ENCODE assay signal across 1 cellular context in the genomic region with DNA sequence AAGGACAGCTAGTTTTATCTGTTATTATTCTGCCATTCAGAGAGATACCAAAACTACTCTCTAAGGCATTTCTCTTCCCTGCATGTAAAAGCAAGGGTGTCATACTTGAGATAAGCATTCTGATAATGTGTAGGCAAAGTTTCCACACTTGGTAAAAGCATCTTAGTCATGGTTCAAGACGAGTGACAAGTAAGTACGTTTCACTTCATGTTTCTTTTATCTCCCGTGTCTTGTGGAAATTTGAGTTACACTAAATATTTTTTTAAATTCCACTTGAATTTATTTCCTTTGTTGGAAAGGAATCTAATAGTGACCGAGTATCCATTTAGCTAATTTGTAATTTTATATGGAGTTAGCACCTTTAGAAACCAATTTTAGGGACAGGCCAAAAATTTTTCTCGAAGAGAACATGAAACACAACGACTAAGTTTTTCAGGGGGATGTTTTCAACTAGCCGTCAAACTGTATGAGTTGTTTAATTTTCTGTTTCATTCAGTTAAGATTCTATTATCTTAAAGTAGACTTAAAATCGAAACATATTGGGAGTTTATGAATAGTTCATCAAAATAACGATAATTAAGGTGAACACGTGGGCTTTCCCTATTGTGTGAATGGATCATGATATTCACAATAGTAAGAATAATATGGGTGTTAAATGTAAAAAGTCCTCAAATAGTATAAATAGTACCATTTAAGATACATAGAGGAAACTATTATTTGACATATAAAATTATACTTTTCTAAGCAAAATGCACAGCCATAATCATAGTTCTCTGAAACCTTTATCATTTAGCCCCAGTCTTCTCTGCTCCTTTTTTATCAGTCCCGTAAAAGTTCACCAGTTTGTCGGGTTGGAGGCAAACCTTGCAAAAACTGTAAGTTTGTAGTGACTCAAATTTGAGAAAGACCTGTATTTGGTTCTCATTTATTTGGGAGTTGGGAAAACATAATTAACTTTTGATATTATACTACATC.
A peak's percentile ranks its signal among the peaks of the same experiment; 100 is the strongest.
TF ChIP-seq lines count a peak whose summit lies in the region.

No MANE protein-coding gene starts in this region.

TF ChIP-seq in K562, 482 proteins besides CTCF, POLR2A, EP300 and RAD21 (continues in another document):
- TF ChIP-seq ZBTB9 (CRISPR knock-in tag; IDR thresholded peaks at IDR 0.05) (no peak), ELF1 (tag; IDR thresholded peaks at IDR 0.05) (no peak), ZNF146 (CRISPR knock-in tag; IDR thresholded peaks at IDR 0.05; ENCODE audit: unreplicated experiment) (no peak), HDAC2 (IDR thresholded peaks at IDR 0.05) (no peak), TRIM24 (IDR thresholded peaks at IDR 0.05) (no peak), HOMEZ (CRISPR knock-in tag; IDR thresholded peaks at IDR 0.05) (no peak), KAT7 (CRISPR knock-in tag; IDR thresholded peaks at IDR 0.05; ENCODE audit: borderline replicate concordance) (no peak), ZNF212 (CRISPR knock-in tag; IDR thresholded peaks at IDR 0.05) (no peak), ZNF316 (IDR thresholded peaks at IDR 0.05) (peak; percentile 88), ZNF668 (CRISPR knock-in tag; IDR thresholded peaks at IDR 0.05) (no peak), LARP7 (IDR thresholded peaks at IDR 0.05) (no peak), ASH1L (IDR thresholded peaks at IDR 0.05; ENCODE audit: borderline replicate concordance, low read depth, partially characterized antibody) (peak; percentile 17), PHF8 (IDR thresholded peaks at IDR 0.05; ENCODE audit: borderline replicate concordance, low read length) (no peak; the same call in 1 of the 2 replicates), SAP30 (IDR thresholded peaks at IDR 0.05; ENCODE audit: borderline replicate concordance, insufficient read depth, low read depth, low read length, poor library complexity, severe bottlenecking) (no peak), SRSF7 (optimal IDR thresholded peaks at IDR 0.05; ENCODE audit: low read depth, low read length) (no peak), ILK (tag; IDR thresholded peaks at IDR 0.05; ENCODE audit: borderline replicate concordance, low read depth) (no peak), ZNF133 (CRISPR knock-in tag; IDR thresholded peaks at IDR 0.05) (no peak), SMARCC2 (IDR thresholded peaks at IDR 0.05; ENCODE audit: low read depth) (no peak; the same call in 1 of the 2 replicates), NFRKB (IDR thresholded peaks at IDR 0.05; ENCODE audit: low read depth) (peak; percentile 58; the same call in 1 of the 2 replicates), ZNF561 (CRISPR knock-in tag; conservative IDR thresholded peaks at IDR 0.05) (no peak), DPF2 (IDR thresholded peaks at IDR 0.05) (peak; percentile 82), ZNF57 (CRISPR knock-in tag; IDR thresholded peaks at IDR 0.05) (no peak), BRD9 (IDR thresholded peaks at IDR 0.05; ENCODE audit: low read depth, partially characterized antibody) (peak; percentile 78), ZNF445 (CRISPR knock-in tag; IDR thresholded peaks at IDR 0.05; ENCODE audit: low read depth) (no peak), PHTF2 (CRISPR knock-in tag; IDR thresholded peaks at IDR 0.05) (no peak), CBX2 (IDR thresholded peaks at IDR 0.05; ENCODE audit: insufficient read depth, low read length, poor library complexity, severe bottlenecking) (no peak), TEAD2 (tag; IDR thresholded peaks at IDR 0.05) (no peak), HIVEP1 (CRISPR knock-in tag; IDR thresholded peaks at IDR 0.05) (no peak), ZNF77 (CRISPR knock-in tag; IDR thresholded peaks at IDR 0.05) (no peak), ZNF282 (CRISPR knock-in tag; IDR thresholded peaks at IDR 0.05) (no peak), TCF7 (IDR thresholded peaks at IDR 0.05; ENCODE audit: borderline replicate concordance) (no peak), ETS1 (conservative IDR thresholded peaks at IDR 0.05; ENCODE audit: control insufficient read depth, low read depth, low read length) (no peak), E2F3 (CRISPR knock-in tag; IDR thresholded peaks at IDR 0.05) (no peak)
- TF ChIP-seq, protein P1, sequence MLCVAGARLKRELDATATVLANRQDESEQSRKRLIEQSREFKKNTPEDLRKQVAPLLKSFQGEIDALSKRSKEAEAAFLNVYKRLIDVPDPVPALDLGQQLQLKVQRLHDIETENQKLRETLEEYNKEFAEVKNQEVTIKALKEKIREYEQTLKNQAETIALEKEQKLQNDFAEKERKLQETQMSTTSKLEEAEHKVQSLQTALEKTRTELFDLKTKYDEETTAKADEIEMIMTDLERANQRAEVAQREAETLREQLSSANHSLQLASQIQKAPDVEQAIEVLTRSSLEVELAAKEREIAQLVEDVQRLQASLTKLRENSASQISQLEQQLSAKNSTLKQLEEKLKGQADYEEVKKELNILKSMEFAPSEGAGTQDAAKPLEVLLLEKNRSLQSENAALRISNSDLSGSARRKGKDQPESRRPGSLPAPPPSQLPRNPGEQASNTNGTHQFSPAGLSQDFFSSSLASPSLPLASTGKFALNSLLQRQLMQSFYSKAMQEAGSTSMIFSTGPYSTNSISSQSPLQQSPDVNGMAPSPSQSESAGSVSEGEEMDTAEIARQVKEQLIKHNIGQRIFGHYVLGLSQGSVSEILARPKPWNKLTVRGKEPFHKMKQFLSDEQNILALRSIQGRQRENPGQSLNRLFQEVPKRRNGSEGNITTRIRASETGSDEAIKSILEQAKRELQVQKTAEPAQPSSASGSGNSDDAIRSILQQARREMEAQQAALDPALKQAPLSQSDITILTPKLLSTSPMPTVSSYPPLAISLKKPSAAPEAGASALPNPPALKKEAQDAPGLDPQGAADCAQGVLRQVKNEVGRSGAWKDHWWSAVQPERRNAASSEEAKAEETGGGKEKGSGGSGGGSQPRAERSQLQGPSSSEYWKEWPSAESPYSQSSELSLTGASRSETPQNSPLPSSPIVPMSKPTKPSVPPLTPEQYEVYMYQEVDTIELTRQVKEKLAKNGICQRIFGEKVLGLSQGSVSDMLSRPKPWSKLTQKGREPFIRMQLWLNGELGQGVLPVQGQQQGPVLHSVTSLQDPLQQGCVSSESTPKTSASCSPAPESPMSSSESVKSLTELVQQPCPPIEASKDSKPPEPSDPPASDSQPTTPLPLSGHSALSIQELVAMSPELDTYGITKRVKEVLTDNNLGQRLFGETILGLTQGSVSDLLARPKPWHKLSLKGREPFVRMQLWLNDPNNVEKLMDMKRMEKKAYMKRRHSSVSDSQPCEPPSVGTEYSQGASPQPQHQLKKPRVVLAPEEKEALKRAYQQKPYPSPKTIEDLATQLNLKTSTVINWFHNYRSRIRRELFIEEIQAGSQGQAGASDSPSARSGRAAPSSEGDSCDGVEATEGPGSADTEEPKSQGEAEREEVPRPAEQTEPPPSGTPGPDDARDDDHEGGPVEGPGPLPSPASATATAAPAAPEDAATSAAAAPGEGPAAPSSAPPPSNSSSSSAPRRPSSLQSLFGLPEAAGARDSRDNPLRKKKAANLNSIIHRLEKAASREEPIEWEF (CRISPR knock-in tag; IDR thresholded peaks at IDR 0.05) = no peak; the same call in 1 of the 2 replicates
- TF ChIP-seq, protein P2, sequence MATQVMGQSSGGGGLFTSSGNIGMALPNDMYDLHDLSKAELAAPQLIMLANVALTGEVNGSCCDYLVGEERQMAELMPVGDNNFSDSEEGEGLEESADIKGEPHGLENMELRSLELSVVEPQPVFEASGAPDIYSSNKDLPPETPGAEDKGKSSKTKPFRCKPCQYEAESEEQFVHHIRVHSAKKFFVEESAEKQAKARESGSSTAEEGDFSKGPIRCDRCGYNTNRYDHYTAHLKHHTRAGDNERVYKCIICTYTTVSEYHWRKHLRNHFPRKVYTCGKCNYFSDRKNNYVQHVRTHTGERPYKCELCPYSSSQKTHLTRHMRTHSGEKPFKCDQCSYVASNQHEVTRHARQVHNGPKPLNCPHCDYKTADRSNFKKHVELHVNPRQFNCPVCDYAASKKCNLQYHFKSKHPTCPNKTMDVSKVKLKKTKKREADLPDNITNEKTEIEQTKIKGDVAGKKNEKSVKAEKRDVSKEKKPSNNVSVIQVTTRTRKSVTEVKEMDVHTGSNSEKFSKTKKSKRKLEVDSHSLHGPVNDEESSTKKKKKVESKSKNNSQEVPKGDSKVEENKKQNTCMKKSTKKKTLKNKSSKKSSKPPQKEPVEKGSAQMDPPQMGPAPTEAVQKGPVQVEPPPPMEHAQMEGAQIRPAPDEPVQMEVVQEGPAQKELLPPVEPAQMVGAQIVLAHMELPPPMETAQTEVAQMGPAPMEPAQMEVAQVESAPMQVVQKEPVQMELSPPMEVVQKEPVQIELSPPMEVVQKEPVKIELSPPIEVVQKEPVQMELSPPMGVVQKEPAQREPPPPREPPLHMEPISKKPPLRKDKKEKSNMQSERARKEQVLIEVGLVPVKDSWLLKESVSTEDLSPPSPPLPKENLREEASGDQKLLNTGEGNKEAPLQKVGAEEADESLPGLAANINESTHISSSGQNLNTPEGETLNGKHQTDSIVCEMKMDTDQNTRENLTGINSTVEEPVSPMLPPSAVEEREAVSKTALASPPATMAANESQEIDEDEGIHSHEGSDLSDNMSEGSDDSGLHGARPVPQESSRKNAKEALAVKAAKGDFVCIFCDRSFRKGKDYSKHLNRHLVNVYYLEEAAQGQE (CRISPR knock-in tag; IDR thresholded peaks at IDR 0.05; ENCODE audit: low read depth) = no peak
- TF ChIP-seq, protein P3, sequence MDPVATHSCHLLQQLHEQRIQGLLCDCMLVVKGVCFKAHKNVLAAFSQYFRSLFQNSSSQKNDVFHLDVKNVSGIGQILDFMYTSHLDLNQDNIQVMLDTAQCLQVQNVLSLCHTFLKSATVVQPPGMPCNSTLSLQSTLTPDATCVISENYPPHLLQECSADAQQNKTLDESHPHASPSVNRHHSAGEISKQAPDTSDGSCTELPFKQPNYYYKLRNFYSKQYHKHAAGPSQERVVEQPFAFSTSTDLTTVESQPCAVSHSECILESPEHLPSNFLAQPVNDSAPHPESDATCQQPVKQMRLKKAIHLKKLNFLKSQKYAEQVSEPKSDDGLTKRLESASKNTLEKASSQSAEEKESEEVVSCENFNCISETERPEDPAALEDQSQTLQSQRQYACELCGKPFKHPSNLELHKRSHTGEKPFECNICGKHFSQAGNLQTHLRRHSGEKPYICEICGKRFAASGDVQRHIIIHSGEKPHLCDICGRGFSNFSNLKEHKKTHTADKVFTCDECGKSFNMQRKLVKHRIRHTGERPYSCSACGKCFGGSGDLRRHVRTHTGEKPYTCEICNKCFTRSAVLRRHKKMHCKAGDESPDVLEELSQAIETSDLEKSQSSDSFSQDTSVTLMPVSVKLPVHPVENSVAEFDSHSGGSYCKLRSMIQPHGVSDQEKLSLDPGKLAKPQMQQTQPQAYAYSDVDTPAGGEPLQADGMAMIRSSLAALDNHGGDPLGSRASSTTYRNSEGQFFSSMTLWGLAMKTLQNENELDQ (CRISPR knock-in tag; IDR thresholded peaks at IDR 0.05; ENCODE audit: borderline replicate concordance) = no peak
- TF ChIP-seq, protein P4, sequence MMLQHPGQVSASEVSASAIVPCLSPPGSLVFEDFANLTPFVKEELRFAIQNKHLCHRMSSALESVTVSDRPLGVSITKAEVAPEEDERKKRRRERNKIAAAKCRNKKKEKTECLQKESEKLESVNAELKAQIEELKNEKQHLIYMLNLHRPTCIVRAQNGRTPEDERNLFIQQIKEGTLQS (IDR thresholded peaks at IDR 0.05) = peak; percentile 54
- TF ChIP-seq, protein P4 (CRISPR knock-in tag; conservative IDR thresholded peaks at IDR 0.05) = no peak; the same call in 1 of the 2 replicates
- TF ChIP-seq, protein P5, sequence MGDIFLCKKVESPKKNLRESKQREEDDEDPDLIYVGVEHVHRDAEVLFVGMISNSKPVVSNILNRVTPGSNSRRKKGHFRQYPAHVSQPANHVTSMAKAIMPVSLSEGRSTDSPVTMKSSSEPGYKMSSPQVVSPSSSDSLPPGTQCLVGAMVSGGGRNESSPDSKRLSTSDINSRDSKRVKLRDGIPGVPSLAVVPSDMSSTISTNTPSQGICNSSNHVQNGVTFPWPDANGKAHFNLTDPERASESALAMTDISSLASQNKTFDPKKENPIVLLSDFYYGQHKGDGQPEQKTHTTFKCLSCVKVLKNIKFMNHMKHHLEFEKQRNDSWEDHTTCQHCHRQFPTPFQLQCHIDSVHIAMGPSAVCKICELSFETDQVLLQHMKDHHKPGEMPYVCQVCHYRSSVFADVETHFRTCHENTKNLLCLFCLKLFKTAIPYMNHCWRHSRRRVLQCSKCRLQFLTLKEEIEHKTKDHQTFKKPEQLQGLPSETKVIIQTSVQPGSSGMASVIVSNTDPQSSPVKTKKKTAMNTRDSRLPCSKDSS (IDR thresholded peaks at IDR 0.05; ENCODE audit: low read depth, partially characterized antibody) = no peak
